8 cellular contexts compared by ENCODE assay signal in genomic region chr2:24920813-24921441, GRCh38. TPM values are rescaled to one million over a fixed set of nuclear protein-coding genes. Genes with fewer than 3 reads are reported as not detected.
A peak's percentile ranks its signal among the peaks of the same experiment; 100 is the strongest.
DNase-seq lines count a peak whose midpoint lies in the region; ATAC-seq, FAIRE-seq and TF ChIP-seq lines count a peak whose summit lies in the region.

No MANE protein-coding gene starts in this region.

- H3K36me3 ChIP-seq in OCI-LY1 (ENCODE audit: insufficient read depth, low read length) (peaks cover 11% of the 10 kb centered on the region; the same call in 1 of the 2 replicates), bronchial epithelial cell (ENCODE audit: control insufficient read depth, insufficient read depth, low read length) (peaks cover 9% of the 10 kb centered on the region), muscle layer of duodenum (ENCODE audit: control insufficient read depth in 1 of 2, insufficient read depth in 2 of 2, low read length in 2 of 2) (no peaks in the 10 kb centered on the region)

- no peaks in the 10 kb centered on the region for H3F3A ChIP-seq in OCI-LY1 (ENCODE audit: insufficient read depth, low read length)

- H3K9me3 ChIP-seq in OCI-LY1 (ENCODE audit: low read length) (no peaks in the 10 kb centered on the region), muscle layer of duodenum (ENCODE audit: control insufficient read depth in 1 of 2, low read length in 2 of 2) (no peaks in the 10 kb centered on the region)

- TF ChIP-seq CTCF in 22Rv1 (IDR thresholded peaks at IDR 0.05) (peak; percentile 78), GM10248 (IDR thresholded peaks at IDR 0.05; ENCODE audit: control extremely low read depth, extremely low read depth, low read depth, missing control alignments) (peak; percentile 55), OCI-LY1 (IDR thresholded peaks at IDR 0.05; ENCODE audit: low read length) (peak; percentile 70), bronchial epithelial cell (IDR thresholded peaks at IDR 0.05; ENCODE audit: insufficient read depth, low read length, severe bottlenecking) (peak; percentile 14)

- H3K79me2 ChIP-seq in OCI-LY1 (ENCODE audit: insufficient read depth, low read length): no peaks in the 10 kb centered on the region

- FAIRE-seq in bronchial epithelial cell (lab: Jason Lieb, UNC): no peak

- no peak overlapping the region for H2AFZ ChIP-seq in OCI-LY1 (ENCODE audit: low read length)

- peak overlapping the region; percentile 64 for H3K27ac ChIP-seq in 22Rv1
- H3K27ac ChIP-seq in OCI-LY1 (ENCODE audit: low read depth, low read length, poor library complexity, severe bottlenecking): no peak overlapping the region
- no peak overlapping the region for H3K27ac ChIP-seq in muscle layer of duodenum (ENCODE audit: low read length)

- DNase-seq in GM10248 (ENCODE audit: extremely low spot score) (no peak), bronchial epithelial cell (ENCODE audit: low read depth) (peak; percentile 10), glomerular visceral epithelial cell (ENCODE audit: extremely low spot score) (no peak)

- no peak for ATAC-seq in HG03045 (IDR thresholded peaks at IDR 0.05; ENCODE audit: unreplicated experiment)
- ATAC-seq in GM21423 (IDR thresholded peaks at IDR 0.05; ENCODE audit: unreplicated experiment): no peak

- H3K9ac ChIP-seq in OCI-LY1 (ENCODE audit: low read length): peak overlapping the region; percentile 68

- H3K4me1 ChIP-seq in OCI-LY1 (ENCODE audit: insufficient read depth, low read length, severe bottlenecking) (peaks cover 40% of the 10 kb centered on the region), muscle layer of duodenum (ENCODE audit: control insufficient read depth in 1 of 2, insufficient read depth in 2 of 2, low read length in 2 of 2) (peaks cover 0 to 27% of the 10 kb centered on the region in 2 donors)

- CTCF ChIA-PET in GM10248 (lab: Yijun Ruan, JAX): interaction anchor here (1.0 to 2.0 kb wide), 3 partner anchors 15 to 34 kb away, joined by 4 to 5 read pairs (median 4); no protein-coding TSS in a partner anchor

- peak overlapping the region; percentile 83 for H3K4me2 ChIP-seq in OCI-LY1 (ENCODE audit: low read length)

- H3K9me2 ChIP-seq in OCI-LY1 (ENCODE audit: low read depth, low read length): no peaks in the 10 kb centered on the region

- H4K20me1 ChIP-seq in OCI-LY1 (ENCODE audit: insufficient read depth, low read length): no peaks in the 10 kb centered on the region

- H3K4me3 ChIP-seq in OCI-LY1 (ENCODE audit: low read depth, low read length, poor library complexity, severe bottlenecking): peak overlapping the region; percentile 69
- H3K4me3 ChIP-seq in bronchial epithelial cell (ENCODE audit: low read depth, low read length): peak overlapping the region; percentile 54
- peak overlapping the region; percentile 56 to 65 for H3K4me3 ChIP-seq in muscle layer of duodenum (ENCODE audit: low read depth in 1 of 2, low read length in 2 of 2)

- POLR2A ChIA-PET in GM10248 (lab: Yijun Ruan, JAX): no interaction called here

- no peaks in the 10 kb centered on the region for H3K27me3 ChIP-seq in OCI-LY1 (ENCODE audit: insufficient read depth, low read length)
- no peaks in the 10 kb centered on the region for H3K27me3 ChIP-seq in bronchial epithelial cell (ENCODE audit: control insufficient read depth, insufficient read depth, low read length)
- peaks cover 3% of the 10 kb centered on the region for H3K27me3 ChIP-seq in muscle layer of duodenum (ENCODE audit: low read depth, low read length)

RNA-seq across cellular contexts. Expression of gene ADCY3, which starts 0.9 kb away (rescaled TPM):
- total RNA-seq in bronchial epithelial cell: 31.1 and 36.0 TPM in 2 replicates

RNA-seq across cellular contexts. Expression of gene DNAJC27, which starts 50.8 kb away (rescaled TPM):
- total RNA-seq in bronchial epithelial cell: 5.3 and 7.2 TPM in 2 replicates

Comparison
In these comparisons a context has a peak if more than half of its experiments do, and no peak if none do; other contexts are left out.
1. CTCF ChIP-seq: peak in every context shown above with its lines; median percentile 78 in 22Rv1; 70 in OCI-LY1; 55 in GM10248; 14 in bronchial epithelial cell.